In genomic region chr14:65792208-65792905, GRCh38 we compare ENCODE assay signal across 11 cellular contexts.
A peak's percentile ranks its signal among the peaks of the same experiment; 100 is the strongest.
DNase-seq lines count a peak whose midpoint lies in the region; ATAC-seq, FAIRE-seq and TF ChIP-seq lines count a peak whose summit lies in the region.
"Had no signal": no experiment of that assay in that cellular context is flagged by ENCODE, and none has a peak within 500 bp of the region (broad histone marks: within the 10 kb centered on the region; RNA-seq: fewer than 3 reads in every experiment).

No MANE protein-coding gene starts in this region.

- in situ Hi-C loops in Caki2 (cut with HindIII; ENCODE audit: low pct_unique_long_range_greater_than_20kb, low sequenced_read_pairs) (no loop called here), brain microvascular endothelial cell (cut with HindIII; ENCODE audit: low pct_ligation_motif_present, low sequenced_read_pairs) (no loop called here)

- H3K4me3 ChIP-seq in brain microvascular endothelial cell (ENCODE audit: low read depth, low read length), result no peak overlapping the region
- H3K4me3 ChIP-seq: heart right ventricle had no signal

- no peak for TF ChIP-seq CTCF in brain microvascular endothelial cell (IDR thresholded peaks at IDR 0.05; ENCODE audit: low read depth, low read length, missing control alignments)

- no peak for ATAC-seq in GM21447 (IDR thresholded peaks at IDR 0.05; ENCODE audit: unreplicated experiment)
- ATAC-seq: heart right ventricle had no signal

- H3K27ac ChIP-seq in brain microvascular endothelial cell, result peak overlapping the region; percentile 66
- H3K27ac ChIP-seq in caudate nucleus (ENCODE audit: low read depth, low read length), result no peak overlapping the region
- H3K27ac ChIP-seq: heart right ventricle had no signal

- FAIRE-seq in HTR-8/SVneo (lab: Jason Lieb, UNC), result no peak

- DNase-seq in Caki2 (ENCODE audit: low read depth) (peak; percentile 73), HTR-8/SVneo (ENCODE audit: insufficient read length, low spot score) (peak; percentile 76), brain microvascular endothelial cell (peak; percentile 68), kidney tubule cell (ENCODE audit: low spot score) (peak; percentile 98), NCI-H1694 (lab: John Stamatoyannopoulos, UW) (no peak), caudate nucleus (lab: John Stamatoyannopoulos, UW) (no peak), middle frontal gyrus (ENCODE audit: extremely low spot score, low spot score) (no peak)
- DNase-seq: heart right ventricle, NCI-H510A treated with DMSO at 0.1 percent for 48 hours, RPMI8226 had no signal

- no peaks in the 10 kb centered on the region for H3K36me3 ChIP-seq in brain microvascular endothelial cell (replicated peaks)
- H3K36me3 ChIP-seq: heart right ventricle had no signal

- no peaks in the 10 kb centered on the region for H3K27me3 ChIP-seq in brain microvascular endothelial cell (replicated peaks)

Comparison
In these comparisons a context has a peak if more than half of its experiments do, and no peak if none do; other contexts are left out.
1. DNase-seq: peak in Caki2 (single experiment), HTR-8/SVneo (single experiment), brain microvascular endothelial cell (single experiment) and kidney tubule cell (single experiment); none in NCI-H1694 (single experiment), caudate nucleus (0 of 61) and middle frontal gyrus (single experiment).